In genomic region chr3:11539677-11540076, GRCh38 we compare ENCODE assay signal across 20 cellular contexts.
DNase-seq lines count a peak whose midpoint lies in the region; ATAC-seq and TF ChIP-seq lines count a peak whose summit lies in the region.
"Had no signal": no experiment of that assay in that cellular context is flagged by ENCODE, and none has a peak within 500 bp of the region (broad histone marks: within the 10 kb centered on the region; RNA-seq: fewer than 3 reads in every experiment).

No MANE protein-coding gene starts in this region.

- TF ChIP-seq EP300 in SK-N-SH (IDR thresholded peaks at IDR 0.05; ENCODE audit: borderline replicate concordance in 1 of 2, low read depth in 1 of 2, low read length in 1 of 2), result no peak

- H3K4me3 ChIP-seq in SK-N-SH (ENCODE audit: low read depth in 2 of 2, low read length in 1 of 2), result no peak overlapping the region
- H3K4me3 ChIP-seq: ascending aorta, coronary artery, transverse colon had no signal

- H3K4me1 ChIP-seq in SK-N-SH (ENCODE audit: control insufficient read depth in 1 of 2, insufficient read depth in 2 of 2, low read depth in 1 of 2, low read length in 1 of 2), result peaks cover 0 to 15% of the 10 kb centered on the region in 2 experiments; a peak in 1 of 4 replicates

- no peak for ATAC-seq in SK-N-SH treated with all-trans-retinoic acid at 6 μM for 48 hours
- no peak for ATAC-seq in GM18498 (IDR thresholded peaks at IDR 0.05; ENCODE audit: unreplicated experiment)
- no peak for ATAC-seq in GM21390 (IDR thresholded peaks at IDR 0.05; ENCODE audit: unreplicated experiment)
- ATAC-seq: CD8-positive, alpha-beta T cell; naive thymus-derived CD4-positive, alpha-beta T cell had no signal

- no peak overlapping the region for H3K4me2 ChIP-seq in SK-N-SH
- H3K4me2 ChIP-seq: KMS-11 had no signal

- 0 out of 4 replicates have a peak overlapping the region, but pooled peaks of 1 of the 2 experiments have one; percentile 18 for H3K27ac ChIP-seq in SK-N-SH (ENCODE audit: low read depth in 2 of 2, low read length in 1 of 2)
- H3K27ac ChIP-seq: ascending aorta, coronary artery, KMS-11, transverse colon had no signal

- no peak overlapping the region for H3K9ac ChIP-seq in SK-N-SH
- H3K9ac ChIP-seq: KMS-11 had no signal

- H3K36me3 ChIP-seq in SK-N-SH (replicated peaks in 1 of 2; ENCODE audit: control insufficient read depth in 1 of 2, insufficient read depth in 2 of 2, low read length in 1 of 2), result peaks cover 0 to 3% of the 10 kb centered on the region in 2 experiments
- H3K36me3 ChIP-seq: ascending aorta, transverse colon had no signal

- H3K27me3 Mint-ChIP-seq in glutamatergic neuron (ENCODE audit: unreplicated experiment), result peaks cover 2% of the 10 kb centered on the region
- H3K27me3 Mint-ChIP-seq: naive thymus-derived CD4-positive, alpha-beta T cell had no signal

- DNase-seq in SK-N-SH, result no peak
- DNase-seq in NCI-H510A (lab: John Stamatoyannopoulos, UW), result peak; percentile 41
- no peak for DNase-seq in glutamatergic neuron
- peak; percentile 39 for DNase-seq in ureter (ENCODE audit: low spot score)
- DNase-seq in activated T-cell treated with anti-CD3 and anti-CD28 coated beads for 4 hours, result no peak
- DNase-seq: activated CD4-positive, alpha-beta T cell treated with anti-CD3 and anti-CD28 coated beads for 1 hour; CD8-positive, alpha-beta T cell; foreskin melanocyte; naive thymus-derived CD4-positive, alpha-beta T cell; NCI-H1694; NCI-H526 treated with DMSO at 0.1 percent for 48 hours; stimulated activated CD4-positive, alpha-beta T cell treated with anti-CD3 and anti-CD28 coated beads, Interleukin-12 subunit alpha, Interleukin-12 subunit beta, amount 100 ng/mL, for 4 hours; stimulated activated naive CD4-positive, alpha-beta T cell; transverse colon had no signal

- H3K36me3 Mint-ChIP-seq in glutamatergic neuron (ENCODE audit: unreplicated experiment), result peaks cover 7% of the 10 kb centered on the region
- H3K36me3 Mint-ChIP-seq: CD8-positive, alpha-beta T cell had no signal

- peaks cover 2% of the 10 kb centered on the region for H3K4me1 Mint-ChIP-seq in glutamatergic neuron (ENCODE audit: low read depth, unreplicated experiment)

- H3K9me3 ChIP-seq in SK-N-SH, result no peaks in the 10 kb centered on the region
- H3K9me3 ChIP-seq: ascending aorta, transverse colon had no signal

- H3K27ac Mint-ChIP-seq in glutamatergic neuron (ENCODE audit: unreplicated experiment), result no peak overlapping the region

- H4K20me1 ChIP-seq in SK-N-SH (ENCODE audit: insufficient read depth), result no peaks in the 10 kb centered on the region

- H3F3A ChIP-seq in SK-N-SH (replicated peaks; ENCODE audit: insufficient read depth), result peaks cover 5% of the 10 kb centered on the region

- TF ChIP-seq RAD21 in SK-N-SH (IDR thresholded peaks at IDR 0.05; ENCODE audit: low read length), result peak; percentile 28

- no peaks in the 10 kb centered on the region for H3K9me2 ChIP-seq in SK-N-SH

- no peak overlapping the region for H3K4me3 Mint-ChIP-seq in glutamatergic neuron (ENCODE audit: unreplicated experiment)
- H3K4me3 Mint-ChIP-seq: CD8-positive, alpha-beta T cell; naive thymus-derived CD4-positive, alpha-beta T cell had no signal

- H3K9me3 Mint-ChIP-seq in glutamatergic neuron (ENCODE audit: unreplicated experiment), result peaks cover 7% of the 10 kb centered on the region
- H3K9me3 Mint-ChIP-seq: CD8-positive, alpha-beta T cell had no signal

- 96% methylated on average over 14 of the region's 14 CpGs for WGBS in SK-N-SH (ENCODE audit: low lambda C conversion rate)

- TF ChIP-seq CTCF in SK-N-SH (IDR thresholded peaks at IDR 0.05), result no peak
- TF ChIP-seq CTCF in glutamatergic neuron (IDR thresholded peaks at IDR 0.05; ENCODE audit: partially characterized antibody, unreplicated experiment), result peak; percentile 14

- no peak overlapping the region for H2AFZ ChIP-seq in SK-N-SH (ENCODE audit: low read depth)

- CTCF ChIA-PET in SK-N-SH (lab: Yijun Ruan, JAX), result interaction anchor here (0.6 to 2.5 kb wide), 5 partner anchors 17 to 1180 kb away, joined by 3 to 13 read pairs (median 3); no protein-coding TSS in a partner anchor

- no peaks in the 10 kb centered on the region for H3K27me3 ChIP-seq in SK-N-SH (ENCODE audit: insufficient read depth)
- H3K27me3 ChIP-seq: ascending aorta, transverse colon had no signal

- POLR2A ChIA-PET in SK-N-SH (lab: Yijun Ruan, JAX), result no interaction called here

- H3K79me2 ChIP-seq in SK-N-SH (ENCODE audit: insufficient read depth), result no peaks in the 10 kb centered on the region; the same call in 1 of the 2 replicates

TF ChIP-seq in SK-N-SH, 30 proteins besides CTCF, POLR2A, EP300 and RAD21:
- TF ChIP-seq GABPA (IDR thresholded peaks at IDR 0.05; ENCODE audit: low read depth) (no peak), RXRA (IDR thresholded peaks at IDR 0.05; ENCODE audit: borderline replicate concordance, low read depth) (no peak), ELF1 (IDR thresholded peaks at IDR 0.05) (no peak), CHD2 (IDR thresholded peaks at IDR 0.05; ENCODE audit: low read length, partially characterized antibody) (no peak), FOSL2 (IDR thresholded peaks at IDR 0.05; ENCODE audit: borderline replicate concordance, low read depth) (no peak), FOXM1 (IDR thresholded peaks at IDR 0.05; ENCODE audit: low read depth) (no peak), SIN3A (IDR thresholded peaks at IDR 0.05; ENCODE audit: borderline replicate concordance, low read depth, low read length) (no peak), YY1 (IDR thresholded peaks at IDR 0.05; ENCODE audit: low read depth) (no peak), JUND (IDR thresholded peaks at IDR 0.05) (no peak), EZH2phosphoT487 (IDR thresholded peaks at IDR 0.05; ENCODE audit: borderline replicate concordance, low read depth) (no peak)

TF ChIP-seq in SK-N-SH treated with all-trans-retinoic acid at 6 μM for 48 hours, 23 proteins besides CTCF, POLR2A, EP300 and RAD21 (continues in another document):
- no peak for TF ChIP-seq ZNF70 (CRISPR knock-in tag; IDR thresholded peaks at IDR 0.05)
- TF ChIP-seq ZFP30 (CRISPR knock-in tag; IDR thresholded peaks at IDR 0.05), result no peak
- no peak for TF ChIP-seq ESRRG (CRISPR knock-in tag; IDR thresholded peaks at IDR 0.05)
- TF ChIP-seq POU6F1 (CRISPR knock-in tag; IDR thresholded peaks at IDR 0.05; ENCODE audit: borderline replicate concordance, low read depth), result no peak
- no peak for TF ChIP-seq ZC3H10 (CRISPR knock-in tag; IDR thresholded peaks at IDR 0.05)
- no peak for TF ChIP-seq ZNF8 (CRISPR knock-in tag; IDR thresholded peaks at IDR 0.05)
- TF ChIP-seq ISL1 (CRISPR knock-in tag; IDR thresholded peaks at IDR 0.05), result no peak
- no peak for TF ChIP-seq CSDC2 (CRISPR knock-in tag; IDR thresholded peaks at IDR 0.05)
- no peak for TF ChIP-seq RARB (CRISPR knock-in tag; IDR thresholded peaks at IDR 0.05)
- TF ChIP-seq ZNF565 (CRISPR knock-in tag; conservative IDR thresholded peaks at IDR 0.05; ENCODE audit: low read depth), result no peak
- no peak for TF ChIP-seq TCF4 (CRISPR knock-in tag; IDR thresholded peaks at IDR 0.05; ENCODE audit: borderline replicate concordance)
- no peak for TF ChIP-seq SNAI2 (CRISPR knock-in tag; IDR thresholded peaks at IDR 0.05)
- no peak for TF ChIP-seq CSRNP3 (CRISPR knock-in tag; IDR thresholded peaks at IDR 0.05)
- no peak for TF ChIP-seq TSHZ2 (CRISPR knock-in tag; IDR thresholded peaks at IDR 0.05)

Comparison
In these comparisons a context has a peak if more than half of its experiments do, and no peak if none do; other contexts are left out.
1. DNase-seq: peak in NCI-H510A (single experiment) and ureter (single experiment); none in SK-N-SH (single experiment), glutamatergic neuron (single experiment) and activated T-cell treated with anti-CD3 and anti-CD28 coated beads for 4 hours (single experiment).